ENCODE assay signal across 13 cellular contexts in the genomic region with DNA sequence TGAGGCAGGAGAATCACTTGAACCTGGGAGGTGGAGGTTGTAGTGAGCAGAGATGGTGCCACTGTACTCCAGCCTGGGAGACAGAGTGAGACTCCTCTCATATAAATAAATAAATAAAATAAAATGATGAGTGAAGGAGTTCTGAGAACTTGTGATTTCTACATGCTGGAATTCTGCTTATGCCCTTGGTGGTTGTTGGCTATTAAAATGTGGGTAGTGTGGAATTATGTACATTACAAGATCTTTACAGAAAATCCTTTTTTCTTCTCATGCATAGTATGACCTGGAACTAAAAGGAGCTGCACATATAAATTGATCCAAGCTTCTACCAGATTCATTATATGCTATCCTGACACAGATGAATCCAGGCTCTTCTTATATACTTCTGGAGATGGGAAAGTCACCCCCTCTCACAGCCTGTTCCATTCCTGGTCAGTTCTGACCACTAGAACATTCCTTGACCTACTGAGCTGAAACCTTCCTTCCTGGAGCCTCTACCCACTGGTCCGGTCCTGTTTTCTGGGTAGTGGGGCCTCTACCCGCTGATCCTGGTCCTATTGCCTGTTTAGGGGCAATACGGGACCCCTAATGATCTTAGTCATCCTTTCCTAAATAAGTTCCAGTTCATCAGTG. TPM values are rescaled to one million over a fixed set of nuclear protein-coding genes. Genes with fewer than 3 reads are reported as not detected.
DNase-seq lines count a peak whose midpoint lies in the region; ATAC-seq and TF ChIP-seq lines count a peak whose summit lies in the region.
"Had no signal": no experiment of that assay in that cellular context is flagged by ENCODE, and none has a peak within 500 bp of the region (broad histone marks: within the 10 kb centered on the region; RNA-seq: fewer than 3 reads in every experiment).

No MANE protein-coding gene starts in this region.

- H3K4me3 ChIP-seq in AG04449 (ENCODE audit: low read depth, low read length) (no peak overlapping the region), DND-41 (ENCODE audit: low read depth in 1 of 2, low read length in 2 of 2) (peak overlapping the region in 1 of 2 experiments; percentile 8; a peak in 1 of 4 replicates), esophagus squamous epithelium (no peak overlapping the region)
- H3K4me3 ChIP-seq: gastroesophageal sphincter, ovary, tibial nerve had no signal

- H2AFZ ChIP-seq in DND-41 (ENCODE audit: low read depth, low read length) = no peak overlapping the region

- H3K9ac ChIP-seq in DND-41 (ENCODE audit: low read depth, low read length) = peak overlapping the region; percentile 66

- 93 to 100% methylated on average over 3 of the region's 3 CpGs for WGBS in esophagus squamous epithelium, 2 donors

- POLR2A ChIA-PET in AG04449 (lab: Yijun Ruan, JAX) = no interaction called here

- peaks cover 68% of the 10 kb centered on the region for H3K79me2 ChIP-seq in DND-41 (ENCODE audit: insufficient read depth, low read length)

- no peaks in the 10 kb centered on the region for H3K27me3 ChIP-seq in DND-41 (ENCODE audit: insufficient read depth, low read length, poor library complexity)
- no peaks in the 10 kb centered on the region for H3K27me3 ChIP-seq in esophagus squamous epithelium
- H3K27me3 ChIP-seq: gastroesophageal sphincter, ovary, tibial nerve had no signal

- peak overlapping the region; percentile 71 for H3K27ac Mint-ChIP-seq in activated naive CD8-positive, alpha-beta T cell treated with anti-CD3 and anti-CD28 coated beads for 36 hours
- H3K27ac Mint-ChIP-seq: CD14-positive monocyte had no signal

- H3K4me1 Mint-ChIP-seq in activated naive CD8-positive, alpha-beta T cell treated with anti-CD3 and anti-CD28 coated beads for 36 hours = peaks cover 78% of the 10 kb centered on the region

- H3K27ac ChIP-seq in DND-41 (ENCODE audit: low read length) (peak overlapping the region; percentile 91), esophagus squamous epithelium (no peak overlapping the region)
- H3K27ac ChIP-seq: gastroesophageal sphincter, ovary had no signal

- H3K4me1 ChIP-seq in DND-41 (ENCODE audit: insufficient read depth, low read length) (peaks cover 98% of the 10 kb centered on the region), esophagus squamous epithelium (peaks cover 7 to 23% (median 11%) of the 10 kb centered on the region in 3 donors)

- no peaks in the 10 kb centered on the region for H3K27me3 Mint-ChIP-seq in activated naive CD8-positive, alpha-beta T cell treated with anti-CD3 and anti-CD28 coated beads for 36 hours

- H3K9me3 ChIP-seq in DND-41 (ENCODE audit: insufficient read depth, low read length, severe bottlenecking) (no peaks in the 10 kb centered on the region), esophagus squamous epithelium (no peaks in the 10 kb centered on the region)
- H3K9me3 ChIP-seq: gastroesophageal sphincter, ovary, tibial nerve had no signal

- no peak for TF ChIP-seq POLR2A in esophagus squamous epithelium (IDR thresholded peaks at IDR 0.05)

- intact Hi-C loops in esophagus squamous epithelium (cut with DNase I) = no loop called here

- ATAC-seq in DND-41 (ENCODE audit: insufficient read depth, low read depth) (no peak), HG03521 (IDR thresholded peaks at IDR 0.05; ENCODE audit: unreplicated experiment) (no peak), GM18498 (IDR thresholded peaks at IDR 0.05; ENCODE audit: unreplicated experiment) (no peak)
- ATAC-seq: gastroesophageal sphincter had no signal

- DNase-seq in AG04449 (ENCODE audit: low read depth, low spot score) (peak; percentile 34), DND-41 (no peak), myocyte (ENCODE audit: low read depth) (peak; percentile 59), esophagus squamous epithelium (lab: John Stamatoyannopoulos, UW) (no peak), A172 (ENCODE audit: low spot score) (no peak)
- no peak for DNase-seq in activated naive CD8-positive, alpha-beta T cell treated with anti-CD3 and anti-CD28 coated beads for 36 hours
- DNase-seq: MV-4-11, ovary had no signal

- CTCF ChIA-PET in AG04449 (lab: Yijun Ruan, JAX) = no interaction called here

- TF ChIP-seq CTCF in AG04449 (IDR thresholded peaks at IDR 0.05; ENCODE audit: insufficient read depth, low read length, missing control alignments) = no peak
- TF ChIP-seq CTCF in DND-41 (IDR thresholded peaks at IDR 0.05; ENCODE audit: borderline replicate concordance, extremely low read depth, low read length, poor library complexity, severe bottlenecking) = no peak
- no peak for TF ChIP-seq CTCF in esophagus squamous epithelium (IDR thresholded peaks at IDR 0.05)

- H3K36me3 ChIP-seq in DND-41 (ENCODE audit: insufficient read depth, low read length) = peaks cover 8% of the 10 kb centered on the region; the same call in 1 of the 2 replicates
- H3K36me3 ChIP-seq in esophagus squamous epithelium = peaks cover 0 to 31% (median 0%) of the 10 kb centered on the region in 3 donors
- H3K36me3 ChIP-seq: ovary, tibial nerve had no signal

- H3K4me3 Mint-ChIP-seq in activated naive CD8-positive, alpha-beta T cell treated with anti-CD3 and anti-CD28 coated beads for 36 hours = no peak overlapping the region
- H3K4me3 Mint-ChIP-seq: CD14-positive monocyte had no signal

- no peaks in the 10 kb centered on the region for H4K20me1 ChIP-seq in DND-41 (ENCODE audit: insufficient read depth, low read length)

- peak overlapping the region; percentile 32; the same call in 1 of the 2 replicates for H3K4me2 ChIP-seq in DND-41 (ENCODE audit: insufficient read depth, low read length)

- peaks cover 24% of the 10 kb centered on the region for H3K36me3 Mint-ChIP-seq in activated naive CD8-positive, alpha-beta T cell treated with anti-CD3 and anti-CD28 coated beads for 36 hours
- H3K36me3 Mint-ChIP-seq: CD14-positive monocyte had no signal

- peaks cover 8% of the 10 kb centered on the region for H3K9me3 Mint-ChIP-seq in activated naive CD8-positive, alpha-beta T cell treated with anti-CD3 and anti-CD28 coated beads for 36 hours

RNA-seq across cellular contexts. Expression of a gene that starts 37.7 kb away (rescaled TPM):
- 10 to 100 TPM; 40.4 to 45.1 TPM for total RNA-seq in activated naive CD8-positive, alpha-beta T cell treated with anti-CD3 and anti-CD28 coated beads for 36 hours
- total RNA-seq in myocyte = 18.9 and 25.1 TPM in 2 replicates
- 10.4 TPM for polyA plus RNA-seq in myocyte (2012)
- total RNA-seq in esophagus squamous epithelium = 10 to 100 TPM in 3 of 4 donors, 1 to 10 TPM in 1; 6.0 to 33.2 (median 10.8) TPM
- total RNA-seq in A172 (2014; rRNA removed; shearing (Covaris generic)) = 14.5 and 20.4 TPM in 2 replicates

Comparison
In these comparisons a context has a peak if more than half of its experiments do, and no peak if none do; other contexts are left out.
1. DNase-seq: peak in AG04449 (single experiment) and myocyte (single experiment); none in DND-41 (single experiment), activated naive CD8-positive, alpha-beta T cell treated with anti-CD3 and anti-CD28 coated beads for 36 hours (single experiment), esophagus squamous epithelium (single experiment) and A172 (single experiment).